ENCODE assay signal across 8 cellular contexts in the genomic region with DNA sequence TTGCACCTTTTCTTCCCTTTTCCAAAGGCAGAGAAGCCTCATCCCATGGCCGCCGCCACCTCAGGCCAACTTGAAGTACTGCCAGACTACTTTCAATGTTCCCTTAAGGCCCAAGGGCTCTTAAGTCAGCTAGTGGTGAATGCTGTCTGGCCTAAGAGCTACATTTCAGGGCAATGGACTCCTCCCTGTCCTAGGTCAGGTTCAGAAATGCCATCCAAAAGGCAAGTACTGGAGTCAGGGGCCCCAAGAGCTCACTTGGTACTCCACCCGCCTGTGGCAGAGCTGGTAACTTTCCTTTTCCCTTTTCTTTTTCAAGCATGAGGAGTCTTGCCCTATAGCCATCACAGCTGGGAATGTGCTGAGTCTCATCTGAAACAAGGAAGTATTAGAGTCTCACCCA.
"Had no signal": no experiment of that assay in that cellular context is flagged by ENCODE, and none has a peak within 500 bp of the region (broad histone marks: within the 10 kb centered on the region; RNA-seq: fewer than 3 reads in every experiment).

No MANE protein-coding gene starts in this region.

- H3K4me2 ChIP-seq: GM23338 had no signal

- FAIRE-seq: H1, H54, HTR-8/SVneo, K562 had no signal

- ATAC-seq: GM23338, K562 had no signal

- H3K4me3 ChIP-seq: GM23338, K562 had no signal

- DNase-seq: H9, HCEC 1CT, IMR-90 had no signal
